In the genomic region with DNA sequence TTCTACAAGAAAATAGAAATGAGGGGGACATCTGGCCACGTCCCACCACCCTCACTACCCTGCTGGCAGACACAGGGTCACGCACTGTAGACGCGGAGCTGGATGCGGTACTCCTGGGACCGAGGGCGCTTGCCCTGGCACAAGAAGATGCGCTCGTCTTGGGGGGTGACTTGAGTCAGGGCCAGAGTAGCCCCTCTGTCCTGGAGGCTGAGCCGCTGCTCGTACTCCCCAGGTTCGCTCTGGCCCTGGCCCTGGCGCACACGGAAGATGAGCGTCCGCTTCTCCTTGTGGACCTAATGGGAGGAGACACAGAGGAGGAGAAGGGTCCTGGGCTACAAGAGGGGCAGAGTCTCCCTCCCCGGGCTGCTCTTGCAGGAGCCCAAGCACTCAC, we compare ENCODE assay signal across 13 cellular contexts. TPM values are rescaled to one million over a fixed set of nuclear protein-coding genes. Genes with fewer than 3 reads are reported as not detected.
DNase-seq lines count a peak whose midpoint lies in the region; ATAC-seq and TF ChIP-seq lines count a peak whose summit lies in the region.
"Had no signal": no experiment of that assay in that cellular context is flagged by ENCODE, and none has a peak within 500 bp of the region (broad histone marks: within the 10 kb centered on the region; RNA-seq: fewer than 3 reads in every experiment).

No MANE protein-coding gene starts in this region.

- H3K9me3 ChIP-seq in Caco-2 (no peaks in the 10 kb centered on the region), OCI-LY7 (ENCODE audit: low read length) (no peaks in the 10 kb centered on the region), esophagus (ENCODE audit: control insufficient read depth in 2 of 2, insufficient read depth in 1 of 2, low read depth in 1 of 2, low read length in 1 of 2) (no peaks in the 10 kb centered on the region), sigmoid colon (no peaks in the 10 kb centered on the region), GM23248 (ENCODE audit: low read depth) (no peaks in the 10 kb centered on the region)
- H3K9me3 ChIP-seq: neutrophil had no signal

- no peaks in the 10 kb centered on the region for H3K4me1 Mint-ChIP-seq in Caco-2 (ENCODE audit: low read depth, unreplicated experiment)

- peaks cover 5% of the 10 kb centered on the region for H3K27me3 Mint-ChIP-seq in Caco-2 (ENCODE audit: insufficient read depth, unreplicated experiment)

- TF ChIP-seq CTCF in Caco-2 (IDR thresholded peaks at IDR 0.05; ENCODE audit: insufficient read depth in 1 of 2, low read depth in 1 of 2, low read length in 1 of 2, severe bottlenecking in 1 of 2, unreplicated experiment in 1 of 2) (no peak), OCI-LY7 (conservative IDR thresholded peaks at IDR 0.05; ENCODE audit: low read length) (no peak), sigmoid colon (IDR thresholded peaks at IDR 0.05) (no peak)

- H3K9me3 Mint-ChIP-seq in Caco-2 (ENCODE audit: unreplicated experiment), result no peaks in the 10 kb centered on the region

- peak overlapping the region; percentile 61 for H3K4me2 ChIP-seq in OCI-LY7 (ENCODE audit: low read length)
- H3K4me2 ChIP-seq in GM23248 (ENCODE audit: unreplicated experiment), result no peak overlapping the region

- no peak for TF ChIP-seq EP300 in sigmoid colon (IDR thresholded peaks at IDR 0.05)

- peaks cover 9% of the 10 kb centered on the region; the same call in 1 of the 2 replicates for H3F3A ChIP-seq in GM23248 (ENCODE audit: insufficient read depth)

- ATAC-seq in HG03108 (IDR thresholded peaks at IDR 0.05; ENCODE audit: unreplicated experiment), result no peak
- ATAC-seq in HG02885 (IDR thresholded peaks at IDR 0.05; ENCODE audit: poor library complexity, unreplicated experiment), result no peak

- H3K27ac Mint-ChIP-seq in Caco-2 (ENCODE audit: unreplicated experiment), result no peak overlapping the region

- peak overlapping the region; percentile 76 for H3K4me3 Mint-ChIP-seq in Caco-2 (ENCODE audit: unreplicated experiment)

- no TSS peak for BruUV-seq in Caco-2 (replicated peaks; lab: Mats Ljungman, UMichigan)
- BruUV-seq in OCI-LY7 (replicated peaks; lab: Mats Ljungman, UMichigan), result no TSS peak

- no peaks in the 10 kb centered on the region for H3K79me2 ChIP-seq in OCI-LY7 (ENCODE audit: insufficient read depth, low read depth, low read length)
- no peaks in the 10 kb centered on the region for H3K79me2 ChIP-seq in GM23248 (ENCODE audit: insufficient read depth)

- CTCF ChIA-PET in Caco-2 (lab: Charles Lee) (interaction anchor here (0.7 to 1.8 kb wide), 6 partner anchors 7 to 66 kb away, joined by 3 to 10 read pairs (median 4); a partner anchor contains a TSS), OCI-LY7 (lab: Charles Lee; ENCODE audit: unreplicated experiment) (interaction anchor here (0.6 kb wide), 1 partner anchor 383 kb away, joined by 3 read pairs; no protein-coding TSS in a partner anchor)

- WGBS in esophagus, 2 donors, result 60 to 72% methylated on average over 17 of the region's 17 CpGs
- 49 to 69% methylated on average over 17 of the region's 17 CpGs for WGBS in sigmoid colon, 2 donors
- WGBS in GM23248 (ENCODE audit: low coverage in 1 of 2, low lambda C conversion rate in 2 of 2, missing lambda C conversion rate in 2 of 2), 2 experiments, result 85 to 89% methylated on average over 16 to 17 of the region's 17 CpGs

- intact Hi-C loops in Caco-2 (cut with micrococcal nuclease; ENCODE audit: unreplicated experiment), result loop anchor here (10.0 kb wide), 1 partner anchor 110 kb away; a partner anchor contains a TSS
- intact Hi-C loops in OCI-LY7 (cut with micrococcal nuclease; ENCODE audit: unreplicated experiment), result no loop called here
- intact Hi-C loops in sigmoid colon (cut with DNase I), result no loop called here

- peaks cover 23% of the 10 kb centered on the region for H3K4me1 ChIP-seq in Caco-2
- peaks cover 30% of the 10 kb centered on the region for H3K4me1 ChIP-seq in OCI-LY7 (ENCODE audit: insufficient read depth, low read length, poor library complexity, severe bottlenecking)
- peaks cover 9 to 27% of the 10 kb centered on the region in 2 donors for H3K4me1 ChIP-seq in esophagus (ENCODE audit: control insufficient read depth in 2 of 2, insufficient read depth in 2 of 2, low read length in 1 of 2)
- H3K4me1 ChIP-seq in sigmoid colon, result peaks cover 0 to 59% (median 43%) of the 10 kb centered on the region in 4 donors
- H3K4me1 ChIP-seq in GM23248 (ENCODE audit: insufficient read depth), result peaks cover 31% of the 10 kb centered on the region

- TF ChIP-seq POLR2A in sigmoid colon (IDR thresholded peaks at IDR 0.05), result no peak

- H3K4me3 ChIP-seq in Caco-2 (ENCODE audit: low read depth, low read length) (peak overlapping the region; percentile 8; the same call in 1 of the 2 replicates), OCI-LY7 (ENCODE audit: low read depth, low read length, poor library complexity, severe bottlenecking) (no peak overlapping the region), esophagus (ENCODE audit: low read depth in 1 of 2, low read length in 2 of 2) (peak overlapping the region in 1 of 2 donors; percentile 32), sigmoid colon (peak overlapping the region; percentile 62 to 90 (median 76)), GM23248 (no peak overlapping the region)

- H3K9me2 ChIP-seq in OCI-LY7 (ENCODE audit: insufficient read depth, low read length) (no peaks in the 10 kb centered on the region), GM23248 (ENCODE audit: insufficient read depth) (no peaks in the 10 kb centered on the region)

- no peak overlapping the region for H3K9ac ChIP-seq in GM23248

- H3K27me3 ChIP-seq in Caco-2 (replicated peaks; ENCODE audit: control insufficient read depth, insufficient read depth, low read length) (peaks cover 7% of the 10 kb centered on the region), esophagus (ENCODE audit: control insufficient read depth in 1 of 2, insufficient read depth in 2 of 2, low read length in 2 of 2) (no peaks in the 10 kb centered on the region), sigmoid colon (no peaks in the 10 kb centered on the region), GM23248 (replicated peaks; ENCODE audit: insufficient read depth) (no peaks in the 10 kb centered on the region; the same call in 1 of the 2 replicates)
- H3K27me3 ChIP-seq: foreskin keratinocyte had no signal

- peaks cover 19% of the 10 kb centered on the region for H3K36me3 Mint-ChIP-seq in Caco-2 (ENCODE audit: insufficient read depth, unreplicated experiment)

- H3K36me3 ChIP-seq in Caco-2 (ENCODE audit: control insufficient read depth, insufficient read depth, low read length) (no peaks in the 10 kb centered on the region), OCI-LY7 (ENCODE audit: insufficient read depth, low read length) (no peaks in the 10 kb centered on the region), esophagus (ENCODE audit: control insufficient read depth in 2 of 2, insufficient read depth in 2 of 2, low read length in 1 of 2) (peaks cover 0 to 4% of the 10 kb centered on the region in 2 donors), sigmoid colon (peaks cover 24 to 52% (median 42%) of the 10 kb centered on the region in 4 donors), GM23248 (ENCODE audit: low read depth) (no peaks in the 10 kb centered on the region)

- DNase-seq in Caco-2, result no peak
- no peak for DNase-seq in OCI-LY7 (ENCODE audit: low spot score)
- DNase-seq in sigmoid colon, result no peak
- no peak for DNase-seq in GM23248
- no peak for DNase-seq in NCI-H345 treated with DMSO at 0.1 percent for 48 hours (lab: John Stamatoyannopoulos, UW; ENCODE audit: unreplicated experiment)
- DNase-seq: NCI-H1436 had no signal

- POLR2A ChIA-PET in Caco-2 (lab: Charles Lee), result no interaction called here
- POLR2A ChIA-PET in OCI-LY7 (lab: Charles Lee), result no interaction called here

- in situ Hi-C loops in GM23248 (cut with MboI), result no loop called here

- H2AFZ ChIP-seq in OCI-LY7 (ENCODE audit: low read length), result no peak overlapping the region
- no peak overlapping the region for H2AFZ ChIP-seq in GM23248

- H3K27ac ChIP-seq in OCI-LY7 (ENCODE audit: low read depth, low read length, poor library complexity, severe bottlenecking) (no peak overlapping the region), esophagus (ENCODE audit: low read depth in 2 of 2, low read length in 1 of 2) (peak overlapping the region; percentile 64 to 90), sigmoid colon (peak overlapping the region; percentile 93 to 99 (median 96)), GM23248 (no peak overlapping the region)
- H3K27ac ChIP-seq: foreskin keratinocyte, neutrophil had no signal

- no peaks in the 10 kb centered on the region for H4K20me1 ChIP-seq in OCI-LY7 (ENCODE audit: insufficient read depth, low read length)
- no peaks in the 10 kb centered on the region for H4K20me1 ChIP-seq in GM23248 (ENCODE audit: insufficient read depth)

RNA-seq across cellular contexts. Expression of a gene that starts 2.2 kb away (rescaled TPM):
- total RNA-seq in Caco-2 (2022), result 8.3 and 9.8 TPM in 2 replicates
- total RNA-seq in OCI-LY7 (2014; rRNA removed; shearing (Covaris generic)), result 0.69 and 2.6 TPM in 2 replicates
- total RNA-seq in OCI-LY7 (2022), result 1.3 and 3.2 TPM in 2 replicates
- 10 to 100 TPM; 10.3 to 34.4 TPM for polyA plus RNA-seq in esophagus
- 1,000 to 10,000 TPM in 1 of 4 donors, 100 to 1,000 TPM in 3; 628 to 1,033 (median 813) TPM for total RNA-seq in sigmoid colon
- polyA plus RNA-seq in sigmoid colon, result 10 to 100 TPM in 1 of 3 donors, 1 to 10 TPM in 2; 2.1 to 51.5 (median 4.8) TPM
- 40.4 and 61.3 TPM in 2 replicates for total RNA-seq in GM23248 (2014; rRNA removed; shearing (Covaris generic))
- 8.6 and 10.5 TPM in 2 replicates for polyA plus RNA-seq in GM23248 (2016; fragmentation: Nextera tagmentation; extraction: Ambion mirVana)

RNA-seq across cellular contexts. Expression of a gene that starts 19.6 kb away (rescaled TPM):
- total RNA-seq in Caco-2 (2022) (85.8 and 92.7 TPM in 2 replicates), OCI-LY7 (2022) (52.5 and 56.2 TPM in 2 replicates), sigmoid colon (10 to 100 TPM in 3 of 4 donors, 1 to 10 TPM in 1; 9.8 to 18.3 (median 11.8) TPM)
- 11.7 and 13.9 TPM in 2 replicates for total RNA-seq in OCI-LY7 (2014; rRNA removed; shearing (Covaris generic))
- polyA plus RNA-seq in esophagus (10 to 100 TPM in 1 of 2 donors, 1 to 10 TPM in 1; 7.4 to 16.2 TPM), sigmoid colon (10 to 100 TPM in 1 of 3 donors, 1 to 10 TPM in 2; 6.2 to 26.1 (median 7.2) TPM), GM23248 (2016; fragmentation: Nextera tagmentation; extraction: Ambion mirVana) (49.5 and 53.1 TPM in 2 replicates)
- 6.4 and 8.0 TPM in 2 replicates for total RNA-seq in GM23248 (2014; rRNA removed; shearing (Covaris generic))

RNA-seq across cellular contexts. Expression of a gene that starts 25.9 kb away (rescaled TPM):
- total RNA-seq in Caco-2 (2022), result 0.56 and 1.2 TPM in 2 replicates
- not detected in 2 replicates for total RNA-seq in OCI-LY7 (2014; rRNA removed; shearing (Covaris generic))
- total RNA-seq in OCI-LY7 (2022), result not detected in 2 replicates
- 1 to 10 TPM; 4.8 to 6.7 TPM for polyA plus RNA-seq in esophagus
- 10 to 100 TPM; 23.2 to 35.2 (median 32.4) TPM for total RNA-seq in sigmoid colon
- polyA plus RNA-seq in sigmoid colon, result 10 to 100 TPM in 1 of 3 donors, 1 to 10 TPM in 2; 4.9 to 12.5 (median 5.4) TPM
- 23.4 and 27.9 TPM in 2 replicates for total RNA-seq in GM23248 (2014; rRNA removed; shearing (Covaris generic))
- polyA plus RNA-seq in GM23248 (2016; fragmentation: Nextera tagmentation; extraction: Ambion mirVana), result 4.5 and 6.2 TPM in 2 replicates
- total RNA-seq: foreskin keratinocyte, H4 had no signal

RNA-seq across cellular contexts. Expression of a gene that starts 31.8 kb away (rescaled TPM):
- total RNA-seq in Caco-2 (2022) (not detected in 2 replicates), OCI-LY7 (2022) (not detected in 2 replicates), sigmoid colon (under 1 TPM in 1 of 4 donors, not detected in 3; 0.14 TPM)
- not detected in 2 replicates for total RNA-seq in OCI-LY7 (2014; rRNA removed; shearing (Covaris generic))
- polyA plus RNA-seq in esophagus (not detected), sigmoid colon (not detected), GM23248 (2016; fragmentation: Nextera tagmentation; extraction: Ambion mirVana) (not detected in 2 replicates)
- 0.13 TPM in 1 of 2 replicates, not detected in the other for total RNA-seq in GM23248 (2014; rRNA removed; shearing (Covaris generic))
- total RNA-seq: foreskin keratinocyte, H4, RPMI7951 had no signal
- polyA plus RNA-seq: foreskin keratinocyte had no signal

Comparison
In these comparisons a context has a peak if more than half of its experiments do, and no peak if none do; other contexts are left out.
1. H3K4me3 ChIP-seq: peak in Caco-2 (single experiment) and sigmoid colon (4 of 4); none in OCI-LY7 (single experiment) and GM23248 (single experiment).
2. H3K27ac ChIP-seq: peak in esophagus (2 of 2) and sigmoid colon (4 of 4); none in OCI-LY7 (single experiment) and GM23248 (single experiment).
3. RNA of a gene that starts 2.2 kb away (total RNA-seq): 628 to 1,033 TPM in sigmoid colon; 40.4 to 61.3 TPM in GM23248, 8.3 to 9.8 TPM in Caco-2 and 0.69 to 3.2 TPM in OCI-LY7; every median in the first group is over 10 times any median in the second.
4. RNA of a gene that starts 25.9 kb away (total RNA-seq): 23.2 to 35.2 TPM in sigmoid colon and 23.4 to 27.9 TPM in GM23248; 0.56 to 1.2 TPM in Caco-2 and not detected in OCI-LY7; every median in the first group is over 10 times any median in the second.